Comparison of ENCODE assay signal across 18 cellular contexts in the genomic region with DNA sequence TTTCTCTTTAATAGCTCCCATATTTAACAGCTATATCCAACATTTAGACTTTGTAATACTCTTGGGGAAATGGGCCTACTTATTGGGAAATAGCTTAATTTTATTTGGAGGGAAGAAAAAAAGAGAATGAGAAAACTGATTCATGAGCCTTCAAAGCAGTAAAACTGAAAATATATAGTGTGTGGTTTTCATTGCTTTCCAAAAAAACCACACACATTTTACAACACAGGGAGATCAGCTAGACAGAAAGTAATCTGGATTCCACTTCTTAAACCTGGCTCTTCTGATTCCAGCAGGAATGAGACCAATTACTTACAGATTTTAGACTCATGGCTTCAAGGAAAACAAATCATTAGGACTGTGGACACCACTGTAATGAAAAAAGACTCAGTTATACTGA. TPM values are rescaled to one million over a fixed set of nuclear protein-coding genes. Genes with fewer than 3 reads are reported as not detected.
A peak's percentile ranks its signal among the peaks of the same experiment; 100 is the strongest.
DNase-seq lines count a peak whose midpoint lies in the region; ATAC-seq and TF ChIP-seq lines count a peak whose summit lies in the region.
"Had no signal": no experiment of that assay in that cellular context is flagged by ENCODE, and none has a peak within 500 bp of the region (broad histone marks: within the 10 kb centered on the region; RNA-seq: fewer than 3 reads in every experiment).

No MANE protein-coding gene starts in this region.

- no peaks in the 10 kb centered on the region for H3K79me2 ChIP-seq in mammary epithelial cell (ENCODE audit: insufficient read depth, low read length)

- in situ Hi-C loops in mammary epithelial cell (cut with MboI; ENCODE audit: low sequenced_read_pairs in 2 of 2): no loop called here
- in situ Hi-C loops in GM13977 (cut with MboI; ENCODE audit: low pct_unique_long_range_greater_than_20kb, low sequenced_read_pairs, unreplicated experiment): no loop called here

- no peak for TF ChIP-seq EP300 in ovary (IDR thresholded peaks at IDR 0.05)

- BruUV-seq in mammary epithelial cell (replicated peaks; lab: Mats Ljungman, UMichigan): no TSS peak

- no peak for TF ChIP-seq POLR2A in ovary (IDR thresholded peaks at IDR 0.05)

- H2AFZ ChIP-seq in mammary epithelial cell (ENCODE audit: low read depth, low read length): peak overlapping the region; percentile 62

- H3K9me3 ChIP-seq in mammary epithelial cell (replicated peaks; ENCODE audit: insufficient read depth, low read length) (no peaks in the 10 kb centered on the region), ovary (no peaks in the 10 kb centered on the region)
- H3K9me3 ChIP-seq: Peyer's patch had no signal

- no peaks in the 10 kb centered on the region for H4K20me1 ChIP-seq in mammary epithelial cell (ENCODE audit: insufficient read depth, low read length)

- DNase-seq in AG09309 (ENCODE audit: low read depth) (peak; percentile 98), HCEC 1CT (peak; percentile 37), mammary epithelial cell (peak; percentile 49), myocyte (ENCODE audit: low read depth) (peak; percentile 10), GM13977 (ENCODE audit: low spot score) (no peak), ovary (no peak), NCI-H446 treated with DMSO at 0.1 percent for 48 hours (lab: John Stamatoyannopoulos, UW) (no peak)
- DNase-seq: activated CD8-positive, alpha-beta T cell treated with anti-CD3 and anti-CD28 coated beads for 36 hours; activated naive CD8-positive, alpha-beta T cell treated with anti-CD3 and anti-CD28 coated beads, Interleukin-2, amount 50 U/mL, for 24 hours; NCI-H1092; NCI-H2171; NCI-H82; Peyer's patch; retina; stimulated activated CD4-positive, alpha-beta T cell treated with anti-CD3 and anti-CD28 coated beads, Interleukin-1b, Interleukin-23, amount 100 ng/mL, for 48 hours had no signal

- intact Hi-C loops in mammary epithelial cell (cut with micrococcal nuclease) (loop anchor here (5.0 kb wide), 1 partner anchor 76 kb away; no protein-coding TSS in a partner anchor), ovary (cut with DNase I) (loop anchor here in 1 of 4 donors (5.0 kb wide), 1 partner anchor 726 kb away; no protein-coding TSS in a partner anchor)

- TF ChIP-seq CTCF in AG09309 (IDR thresholded peaks at IDR 0.05; ENCODE audit: control insufficient read depth, insufficient read depth, low read depth, low read length, missing control alignments): no peak
- TF ChIP-seq CTCF in mammary epithelial cell (conservative IDR thresholded peaks at IDR 0.05 in 1 of 2, IDR thresholded peaks at IDR 0.05 in 1 of 2; ENCODE audit: extremely low read depth in 1 of 2, insufficient read depth in 1 of 2, low read depth in 1 of 2, low read length in 2 of 2): no peak
- no peak for TF ChIP-seq CTCF in GM13977 (IDR thresholded peaks at IDR 0.05; ENCODE audit: extremely low read depth, insufficient read depth, missing control alignments)
- no peak for TF ChIP-seq CTCF in ovary (IDR thresholded peaks at IDR 0.05)

- H3K4me3 ChIP-seq in AG09309 (ENCODE audit: control insufficient read depth, low read depth, low read length) (no peak overlapping the region), mammary epithelial cell (replicated peaks in 1 of 3; ENCODE audit: insufficient read depth in 1 of 3, low read depth in 2 of 3, low read length in 3 of 3) (no peak overlapping the region), ovary (no peak overlapping the region)
- H3K4me3 ChIP-seq: lung, Peyer's patch had no signal

- ATAC-seq in GM18867 (IDR thresholded peaks at IDR 0.05; ENCODE audit: unreplicated experiment): no peak
- ATAC-seq: activated CD8-positive, alpha-beta T cell treated with anti-CD3 and anti-CD28 coated beads for 36 hours; activated naive CD8-positive, alpha-beta T cell treated with anti-CD3 and anti-CD28 coated beads, Interleukin-2, amount 50 U/mL, for 24 hours had no signal

- dilution Hi-C loops in mammary epithelial cell (cut with HindIII; ENCODE audit: low sequenced_read_pairs): no loop called here

- no peak overlapping the region for H3K4me2 ChIP-seq in mammary epithelial cell (ENCODE audit: insufficient read depth, low read depth, low read length)

- CTCF ChIA-PET in mammary epithelial cell (lab: Charles Lee; ENCODE audit: low non-redundant PET): no interaction called here

- H3K27ac ChIP-seq in mammary epithelial cell (ENCODE audit: insufficient read depth, low read depth, low read length) (no peak overlapping the region), ovary (no peak overlapping the region)
- H3K27ac ChIP-seq: Peyer's patch had no signal

- no peak overlapping the region for H3K9ac ChIP-seq in mammary epithelial cell (ENCODE audit: insufficient read depth, low read length)

- H3K4me1 ChIP-seq in mammary epithelial cell (ENCODE audit: insufficient read depth, low read length) (peaks cover 4% of the 10 kb centered on the region), ovary (ENCODE audit: insufficient read depth) (no peaks in the 10 kb centered on the region)
- H3K4me1 ChIP-seq: Peyer's patch had no signal

- H3K36me3 ChIP-seq in mammary epithelial cell (ENCODE audit: insufficient read depth, low read length) (no peaks in the 10 kb centered on the region), ovary (no peaks in the 10 kb centered on the region)
- H3K36me3 ChIP-seq: Peyer's patch had no signal

- H3K27me3 ChIP-seq in mammary epithelial cell (ENCODE audit: insufficient read depth, low read length): no peaks in the 10 kb centered on the region
- no peaks in the 10 kb centered on the region for H3K27me3 ChIP-seq in ovary
- H3K27me3 ChIP-seq: Peyer's patch had no signal

RNA-seq across cellular contexts. Expression of a gene that starts 48.7 kb away (rescaled TPM):
- total RNA-seq in mammary epithelial cell (under 1 TPM in 1 of 2 donors, not detected in 1; 0.17 TPM), myocyte (0.36 and 1.0 TPM in 2 replicates), ovary (1 to 10 TPM in 6 of 7 donors, under 1 TPM in 1; 0.52 to 3.8 (median 1.6) TPM)
- polyA plus RNA-seq in mammary epithelial cell (not detected), ovary (1 to 10 TPM in 1 of 2 donors, under 1 TPM in 1; 0.22 to 1.9 TPM)
- polyA minus RNA-seq in mammary epithelial cell: not detected
- 0.10 TPM for polyA plus RNA-seq in myocyte (2012)
- total RNA-seq: activated CD8-positive, alpha-beta T cell treated with anti-CD3 and anti-CD28 coated beads for 36 hours; glomerular endothelial cell had no signal

Comparison
In these comparisons a context has a peak if more than half of its experiments do, and no peak if none do; other contexts are left out.
1. DNase-seq: peak in AG09309 (single experiment), HCEC 1CT (single experiment), mammary epithelial cell (single experiment) and myocyte (single experiment); none in GM13977 (single experiment), ovary (0 of 5) and NCI-H446 treated with DMSO at 0.1 percent for 48 hours (single experiment).